In genomic region chr3:172624999-172625398, GRCh38 we compare ENCODE assay signal across 17 cellular contexts.
DNase-seq lines count a peak whose midpoint lies in the region; ATAC-seq and TF ChIP-seq lines count a peak whose summit lies in the region.
"Had no signal": no experiment of that assay in that cellular context is flagged by ENCODE, and none has a peak within 500 bp of the region (broad histone marks: within the 10 kb centered on the region; RNA-seq: fewer than 3 reads in every experiment).

No MANE protein-coding gene starts in this region.

- H3K18ac ChIP-seq in IMR-90 (ENCODE audit: low read depth, low read length) = no peak overlapping the region

- no TSS peak for BruUV-seq in IMR-90 (replicated peaks; lab: Mats Ljungman, UMichigan)

- H3K4me1 ChIP-seq in ACC112 (ENCODE audit: control insufficient read depth, insufficient read depth, low read length, unreplicated experiment) (peaks cover 62% of the 10 kb centered on the region), IMR-90 (ENCODE audit: control insufficient read depth, insufficient read depth, low read length) (peaks cover 19% of the 10 kb centered on the region), RWPE2 (ENCODE audit: insufficient read depth, poor library complexity, severe bottlenecking) (peaks cover 29% of the 10 kb centered on the region), Peyer's patch (no peaks in the 10 kb centered on the region), uterus (no peaks in the 10 kb centered on the region)

- no peak for DNase-seq in IMR-90
- DNase-seq in RWPE2 (ENCODE audit: low spot score) = no peak
- peak; percentile 50 for DNase-seq in fibroblast of villous mesenchyme (ENCODE audit: low read depth)
- no peak for DNase-seq in Peyer's patch
- no peak for DNase-seq in uterus
- DNase-seq: ACHN; CD4-positive, alpha-beta memory T cell; GF-D8; NCI-H1092 treated with DMSO at 0.1 percent for 48 hours; NCI-H1694 treated with DMSO at 0.1 percent for 48 hours; NCI-H345; NCI-H69; RPMI8226; T-cell had no signal

- H3K27ac ChIP-seq in ACC112 (ENCODE audit: low read depth, low read length) = peak overlapping the region; percentile 79
- H3K27ac ChIP-seq in IMR-90 (ENCODE audit: insufficient read depth, low read length) = no peak overlapping the region
- peak overlapping the region; percentile 68 for H3K27ac ChIP-seq in RWPE2 (ENCODE audit: poor library complexity, severe bottlenecking)
- no peak overlapping the region for H3K27ac ChIP-seq in Peyer's patch
- no peak overlapping the region for H3K27ac ChIP-seq in uterus

- H3K79me2 ChIP-seq in ACC112 (ENCODE audit: control insufficient read depth, insufficient read depth, low read length, unreplicated experiment) = no peaks in the 10 kb centered on the region

- H2BK15ac ChIP-seq in IMR-90 (ENCODE audit: low read depth, low read length) = no peak overlapping the region

- H3K79me1 ChIP-seq in IMR-90 (ENCODE audit: low read depth in 1 of 2, low read length in 2 of 2) = 0 out of 4 replicates have a peak, but pooled peaks cover 0 to 7% of the 10 kb centered on the region in 2 experiments

- H3K36me3 ChIP-seq in ACC112 (ENCODE audit: insufficient read depth, low read length) = no peaks in the 10 kb centered on the region; the same call in 1 of the 2 replicates
- no peaks in the 10 kb centered on the region for H3K36me3 ChIP-seq in IMR-90 (ENCODE audit: control insufficient read depth, insufficient read depth, low read length)
- H3K36me3 ChIP-seq in RWPE2 (ENCODE audit: low read depth) = no peaks in the 10 kb centered on the region
- no peaks in the 10 kb centered on the region for H3K36me3 ChIP-seq in Peyer's patch
- H3K36me3 ChIP-seq in uterus = no peaks in the 10 kb centered on the region

- TF ChIP-seq CTCF in IMR-90 (conservative IDR thresholded peaks at IDR 0.05; ENCODE audit: low read depth, low read length) = no peak
- no peak for TF ChIP-seq CTCF in RWPE2 (IDR thresholded peaks at IDR 0.05; ENCODE audit: poor library complexity, severe bottlenecking)
- no peak for TF ChIP-seq CTCF in fibroblast of villous mesenchyme (IDR thresholded peaks at IDR 0.05; ENCODE audit: insufficient read depth, low read depth, low read length)
- no peak for TF ChIP-seq CTCF in Peyer's patch (IDR thresholded peaks at IDR 0.05)
- TF ChIP-seq CTCF in uterus (IDR thresholded peaks at IDR 0.05) = no peak

- WGBS in IMR-90 (ENCODE audit: extremely low coverage in 2 of 2, insufficient read length in 1 of 2), 2 experiments = no CpG with 5 or more reads among the region's 9 CpGs

- POLR2A ChIA-PET in IMR-90 (lab: Charles Lee; ENCODE audit: unreplicated experiment) = no interaction called here

- H4K5ac ChIP-seq in IMR-90 (ENCODE audit: low read depth, low read length) = no peak overlapping the region

- H3K14ac ChIP-seq in IMR-90 (replicated peaks; ENCODE audit: low read depth, low read length) = no peak overlapping the region

- H3K4ac ChIP-seq in IMR-90 (ENCODE audit: low read depth, low read length) = no peak overlapping the region

- ATAC-seq in IMR-90 (ENCODE audit: low read depth) (no peak), RWPE2 (ENCODE audit: low read depth) (no peak), HG02571 (IDR thresholded peaks at IDR 0.05; ENCODE audit: unreplicated experiment) (no peak), HG03095 (IDR thresholded peaks at IDR 0.05; ENCODE audit: unreplicated experiment) (no peak)
- ATAC-seq: T-cell had no signal

- H3K4me3 ChIP-seq in ACC112 (ENCODE audit: low read depth, low read length) (no peak overlapping the region), IMR-90 (ENCODE audit: insufficient read depth, low read depth, low read length) (no peak overlapping the region), RWPE2 (ENCODE audit: severe bottlenecking) (no peak overlapping the region), fibroblast of villous mesenchyme (ENCODE audit: low read depth, low read length) (no peak overlapping the region), Peyer's patch (no peak overlapping the region), uterus (no peak overlapping the region)

- H2BK120ac ChIP-seq in IMR-90 (ENCODE audit: low read depth, low read length) = no peak overlapping the region

- H3K9me1 ChIP-seq in IMR-90 (ENCODE audit: insufficient read depth, low read length) = peaks cover 17% of the 10 kb centered on the region

- no peak overlapping the region for H3K56ac ChIP-seq in IMR-90 (ENCODE audit: extremely low read depth, insufficient read depth, low read length)

- H2BK5ac ChIP-seq in IMR-90 (ENCODE audit: low read depth, low read length, poor library complexity, severe bottlenecking) = no peak overlapping the region

- H3K9ac ChIP-seq in IMR-90 (ENCODE audit: low read depth, low read length) = no peak overlapping the region

- no peaks in the 10 kb centered on the region for H3K27me3 ChIP-seq in ACC112 (ENCODE audit: insufficient read depth, low read length)
- H3K27me3 ChIP-seq in IMR-90 (ENCODE audit: control insufficient read depth, insufficient read depth, low read length) = no peaks in the 10 kb centered on the region
- H3K27me3 ChIP-seq in RWPE2 (ENCODE audit: insufficient read depth, poor library complexity, severe bottlenecking) = no peaks in the 10 kb centered on the region
- H3K27me3 ChIP-seq in Peyer's patch = no peaks in the 10 kb centered on the region
- H3K27me3 ChIP-seq in uterus = no peaks in the 10 kb centered on the region

- dilution Hi-C loops in IMR-90 (cut with HindIII; ENCODE audit: low sequenced_read_pairs, unreplicated experiment) = no loop called here

- H3K9me3 ChIP-seq in IMR-90 (ENCODE audit: control insufficient read depth, insufficient read depth, low read length) = no peaks in the 10 kb centered on the region
- H3K9me3 ChIP-seq in RWPE2 (ENCODE audit: severe bottlenecking) = no peaks in the 10 kb centered on the region
- H3K9me3 ChIP-seq in Peyer's patch = no peaks in the 10 kb centered on the region
- no peaks in the 10 kb centered on the region for H3K9me3 ChIP-seq in uterus

- H4K8ac ChIP-seq in IMR-90 (ENCODE audit: low read depth in 2 of 2, low read length in 2 of 2) = no peak overlapping the region

- no peak overlapping the region for H3K23ac ChIP-seq in IMR-90 (ENCODE audit: low read depth, low read length)

- H2AK9ac ChIP-seq in IMR-90 (replicated peaks; ENCODE audit: low read depth, low read length, poor library complexity) = no peak overlapping the region

- intact Hi-C loops in IMR-90 (cut with micrococcal nuclease) (no loop called here), uterus (cut with DNase I; ENCODE audit: low total_unique reads) (no loop called here)

- in situ Hi-C loops in IMR-90 (cut with MboI; ENCODE audit: low sequenced_read_pairs) = no loop called here

- no peak overlapping the region; the same call in 1 of the 2 replicates for H4K91ac ChIP-seq in IMR-90 (ENCODE audit: insufficient read depth, low read depth, low read length)

- CTCF ChIA-PET in IMR-90 (lab: Yijun Ruan, JAX) = interaction anchor here (0.8 to 1.8 kb wide), 2 partner anchors 12 to 80 kb away, joined by 3 to 8 read pairs; no protein-coding TSS in a partner anchor

- TF ChIP-seq RAD21 in IMR-90 (IDR thresholded peaks at IDR 0.05; ENCODE audit: low read length) = no peak

- TF ChIP-seq POLR2A in IMR-90 (IDR thresholded peaks at IDR 0.05; ENCODE audit: low read depth, low read length) = no peak
- TF ChIP-seq POLR2A in Peyer's patch (IDR thresholded peaks at IDR 0.05) = no peak
- no peak for TF ChIP-seq POLR2A in uterus (IDR thresholded peaks at IDR 0.05)

- no peak overlapping the region for H2AK5ac ChIP-seq in IMR-90 (ENCODE audit: low read depth, low read length)

- H3K4me2 ChIP-seq in IMR-90 (ENCODE audit: low read depth, low read length) = no peak overlapping the region

- no peaks in the 10 kb centered on the region for H4K20me1 ChIP-seq in IMR-90 (ENCODE audit: insufficient read depth, low read length)

- H2AFZ ChIP-seq in ACC112 (ENCODE audit: low read length, unreplicated experiment) (no peak overlapping the region), IMR-90 (replicated peaks; ENCODE audit: low read length, poor library complexity) (no peak overlapping the region)

- no peak overlapping the region for H2BK20ac ChIP-seq in IMR-90 (ENCODE audit: low read depth, low read length)

TF ChIP-seq in IMR-90, 13 proteins besides CTCF, POLR2A, EP300 and RAD21:
- TF ChIP-seq SMC3 (IDR thresholded peaks at IDR 0.05; ENCODE audit: low read depth, low read length) (no peak), ELK1 (IDR thresholded peaks at IDR 0.05; ENCODE audit: borderline replicate concordance, low read depth, low read length) (no peak), MAZ (IDR thresholded peaks at IDR 0.05; ENCODE audit: borderline replicate concordance, low read depth, low read length) (no peak), CEBPB (IDR thresholded peaks at IDR 0.05; ENCODE audit: low read depth, low read length) (peak; percentile 44), RFX5 (IDR thresholded peaks at IDR 0.05; ENCODE audit: low read depth, low read length) (no peak)
TF ChIP-seq in IMR-90: peak in this region for 1.

Comparison
In these comparisons a context has a peak if more than half of its experiments do, and no peak if none do; other contexts are left out.
1. H3K27ac ChIP-seq: peak in ACC112 (single experiment) and RWPE2 (single experiment); none in IMR-90 (single experiment), Peyer's patch (0 of 4) and uterus (0 of 2).